33 cellular contexts compared by ENCODE assay signal in genomic region chr2:29689666-29690065, GRCh38.
DNase-seq lines count a peak whose midpoint lies in the region; ATAC-seq lines count a peak whose summit lies in the region.
"Had no signal": no experiment of that assay in that cellular context is flagged by ENCODE, and none has a peak within 500 bp of the region (broad histone marks: within the 10 kb centered on the region; RNA-seq: fewer than 3 reads in every experiment).

No MANE protein-coding gene starts in this region.

- H3K23ac ChIP-seq in trophoblast cell (ENCODE audit: low read length) = no peak overlapping the region

- H3K79me1 ChIP-seq in trophoblast cell (ENCODE audit: low read length) = no peaks in the 10 kb centered on the region

- H4K91ac ChIP-seq in trophoblast cell (ENCODE audit: low read depth, low read length) = no peak overlapping the region

- no peak overlapping the region for H2AK5ac ChIP-seq in trophoblast cell (ENCODE audit: low read length)

- no peak overlapping the region for H3K27ac Mint-ChIP-seq in activated CD4-positive, alpha-beta T cell treated with anti-CD3 and anti-CD28 coated beads, Interleukin-2, amount 10 ng/mL, durations not matched to agents 24 days and 14 days
- H3K27ac Mint-ChIP-seq in activated CD4-positive, alpha-beta T cell treated with anti-CD3 and anti-CD28 coated beads, Interleukin-2, amount 10 ng/mL, durations not matched to agents 7 days and 5 days = no peak overlapping the region
- H3K27ac Mint-ChIP-seq: B cell; CD14-positive monocyte; CD4-positive, alpha-beta memory T cell; CD4-positive, alpha-beta T cell; CD4-positive, CD25-positive, alpha-beta regulatory T cell; CD8-positive, alpha-beta memory T cell; CD8-positive, alpha-beta T cell had no signal

- peaks cover 2% of the 10 kb centered on the region for H3K9me3 ChIP-seq in trophoblast cell (ENCODE audit: insufficient read depth, low read depth, low read length)
- H3K9me3 ChIP-seq: BE2C, Caco-2 had no signal

- H2BK12ac ChIP-seq in trophoblast cell (ENCODE audit: low read length) = no peak overlapping the region

- no peak overlapping the region for H3K4me2 ChIP-seq in trophoblast cell (ENCODE audit: low read length)
- H3K4me2 ChIP-seq: A549; BLaER1; BLaER1 treated with 17β-estradiol and CSF1 and Interleukin-3, amounts not matched to agents 10 nM and 100 nM had no signal

- WGBS in trophoblast cell (ENCODE audit: extremely low coverage, insufficient coverage, insufficient read length) = no CpG with 5 or more reads among the region's 5 CpGs

- H2AFZ ChIP-seq in trophoblast cell (ENCODE audit: insufficient read depth, low read length, poor library complexity) = no peak overlapping the region

- POLR2A ChIA-PET in activated CD4-positive, alpha-beta T cell treated with anti-CD3 and anti-CD28 coated beads, Interleukin-2, amount 10 ng/mL, durations not matched to agents 7 days and 5 days (lab: Charles Lee) = no interaction called here

- intact Hi-C loops in activated CD4-positive, alpha-beta T cell treated with anti-CD3 and anti-CD28 coated beads, Interleukin-2, amount 10 ng/mL, durations not matched to agents 24 days and 14 days (cut with micrococcal nuclease) = no loop called here

- no peaks in the 10 kb centered on the region for H3K36me3 Mint-ChIP-seq in activated CD4-positive, alpha-beta T cell treated with anti-CD3 and anti-CD28 coated beads, Interleukin-2, amount 10 ng/mL, durations not matched to agents 24 days and 14 days (ENCODE audit: low read depth)
- no peaks in the 10 kb centered on the region for H3K36me3 Mint-ChIP-seq in activated CD4-positive, alpha-beta T cell treated with anti-CD3 and anti-CD28 coated beads, Interleukin-2, amount 10 ng/mL, durations not matched to agents 7 days and 5 days (ENCODE audit: low read depth)
- H3K36me3 Mint-ChIP-seq: CD14-positive monocyte; CD4-positive, alpha-beta memory T cell; CD4-positive, CD25-positive, alpha-beta regulatory T cell; CD8-positive, alpha-beta memory T cell; CD8-positive, alpha-beta T cell had no signal

- H3K27ac ChIP-seq in trophoblast cell (ENCODE audit: low read depth, low read length) = no peak overlapping the region
- H3K27ac ChIP-seq: 22Rv1; A549; BLaER1; BLaER1 treated with 17β-estradiol and CSF1 and Interleukin-3, amounts not matched to agents 10 nM and 100 nM; C4-2B had no signal

- H3K4me1 Mint-ChIP-seq in activated CD4-positive, alpha-beta T cell treated with anti-CD3 and anti-CD28 coated beads, Interleukin-2, amount 10 ng/mL, durations not matched to agents 24 days and 14 days = no peaks in the 10 kb centered on the region
- H3K4me1 Mint-ChIP-seq in activated CD4-positive, alpha-beta T cell treated with anti-CD3 and anti-CD28 coated beads, Interleukin-2, amount 10 ng/mL, durations not matched to agents 7 days and 5 days = no peaks in the 10 kb centered on the region
- H3K4me1 Mint-ChIP-seq: B cell; CD14-positive monocyte; CD4-positive, alpha-beta memory T cell; CD4-positive, CD25-positive, alpha-beta regulatory T cell; CD8-positive, alpha-beta memory T cell had no signal

- no peaks in the 10 kb centered on the region for H3K4me1 ChIP-seq in trophoblast cell (ENCODE audit: control insufficient read depth in 1 of 2, insufficient read depth in 2 of 2, low read length in 2 of 2)
- H3K4me1 ChIP-seq: A549, BLaER1, Caco-2 had no signal

- H3K4me3 Mint-ChIP-seq in activated CD4-positive, alpha-beta T cell treated with anti-CD3 and anti-CD28 coated beads, Interleukin-2, amount 10 ng/mL, durations not matched to agents 24 days and 14 days = no peak overlapping the region
- no peak overlapping the region for H3K4me3 Mint-ChIP-seq in activated CD4-positive, alpha-beta T cell treated with anti-CD3 and anti-CD28 coated beads, Interleukin-2, amount 10 ng/mL, durations not matched to agents 7 days and 5 days
- H3K4me3 Mint-ChIP-seq: B cell; CD14-positive monocyte; CD4-positive, alpha-beta memory T cell; CD4-positive, alpha-beta T cell; CD4-positive, CD25-positive, alpha-beta regulatory T cell; CD8-positive, alpha-beta memory T cell; CD8-positive, alpha-beta T cell had no signal

- no peak overlapping the region for H3K18ac ChIP-seq in trophoblast cell (ENCODE audit: low read length)

- H3K9ac ChIP-seq in trophoblast cell (ENCODE audit: low read length) = no peak overlapping the region
- H3K9ac ChIP-seq: BLaER1; BLaER1 treated with 17β-estradiol and CSF1 and Interleukin-3, amounts not matched to agents 10 nM and 100 nM had no signal

- no peak overlapping the region for H2BK120ac ChIP-seq in trophoblast cell (ENCODE audit: insufficient read depth, low read length, poor library complexity)

- H3K79me2 ChIP-seq in trophoblast cell (ENCODE audit: control insufficient read depth, insufficient read depth, low read length, poor library complexity) = no peaks in the 10 kb centered on the region

- H4K12ac ChIP-seq in trophoblast cell (ENCODE audit: low read depth, low read length) = no peak overlapping the region

- peak; percentile 20 for DNase-seq in activated CD4-positive, alpha-beta T cell treated with anti-CD3 and anti-CD28 coated beads, Interleukin-2, amount 10 ng/mL, durations not matched to agents 24 days and 14 days
- DNase-seq in activated CD4-positive, alpha-beta T cell treated with anti-CD3 and anti-CD28 coated beads, Interleukin-2, amount 10 ng/mL, durations not matched to agents 7 days and 5 days = no peak
- DNase-seq in islet precursor cell (peak; percentile 50), trophoblast cell (peak; percentile 70 to 85)
- DNase-seq in stimulated activated naive CD4-positive, alpha-beta T cell treated with Interleukin-2 at 50 U/mL for 16 hours (lab: John Stamatoyannopoulos, UW) = no peak
- DNase-seq: 8988T; ACHN; AML-193; BE2C; C1 segment of cervical spinal cord; Caco-2; Calu3; CD4-positive, alpha-beta memory T cell; CD4-positive, alpha-beta T cell; CD4-positive, CD25-positive, alpha-beta regulatory T cell; CD8-positive, alpha-beta memory T cell; CD8-positive, alpha-beta T cell; COR-L47; DMS 273 treated with DMSO at 0.1 percent for 48 hours; DMS153; DMS53; DMS79; DMS79 treated with DMSO at 0.1 percent for 48 hours; DND-41; EL had no signal

- no peak overlapping the region for H4K8ac ChIP-seq in trophoblast cell (ENCODE audit: low read depth, low read length)

- no peak overlapping the region for H2BK5ac ChIP-seq in trophoblast cell (ENCODE audit: low read depth, low read length, poor library complexity)

- no peak overlapping the region for H3K14ac ChIP-seq in trophoblast cell (ENCODE audit: low read length)

- no peaks in the 10 kb centered on the region for H3K27me3 ChIP-seq in trophoblast cell (ENCODE audit: insufficient read depth, low read length)
- H3K27me3 ChIP-seq: BE2C; BLaER1; BLaER1 treated with 17β-estradiol and CSF1 and Interleukin-3, amounts not matched to agents 10 nM and 100 nM had no signal

- no peak overlapping the region for H3K4me3 ChIP-seq in trophoblast cell (ENCODE audit: low read depth, low read length)
- H3K4me3 ChIP-seq: A549; BLaER1; BLaER1 treated with 17β-estradiol and CSF1 and Interleukin-3, amounts not matched to agents 10 nM and 100 nM had no signal

- H3K27me3 Mint-ChIP-seq in activated CD4-positive, alpha-beta T cell treated with anti-CD3 and anti-CD28 coated beads, Interleukin-2, amount 10 ng/mL, durations not matched to agents 24 days and 14 days = no peaks in the 10 kb centered on the region
- peaks cover 4% of the 10 kb centered on the region for H3K27me3 Mint-ChIP-seq in activated CD4-positive, alpha-beta T cell treated with anti-CD3 and anti-CD28 coated beads, Interleukin-2, amount 10 ng/mL, durations not matched to agents 7 days and 5 days
- H3K27me3 Mint-ChIP-seq: CD4-positive, CD25-positive, alpha-beta regulatory T cell had no signal

- no peak overlapping the region for H3K4ac ChIP-seq in trophoblast cell (ENCODE audit: low read depth, low read length)

- H3K9me3 Mint-ChIP-seq in activated CD4-positive, alpha-beta T cell treated with anti-CD3 and anti-CD28 coated beads, Interleukin-2, amount 10 ng/mL, durations not matched to agents 24 days and 14 days = no peaks in the 10 kb centered on the region
- no peaks in the 10 kb centered on the region for H3K9me3 Mint-ChIP-seq in activated CD4-positive, alpha-beta T cell treated with anti-CD3 and anti-CD28 coated beads, Interleukin-2, amount 10 ng/mL, durations not matched to agents 7 days and 5 days
- H3K9me3 Mint-ChIP-seq: CD4-positive, alpha-beta T cell; CD8-positive, alpha-beta memory T cell; CD8-positive, alpha-beta T cell had no signal

- no peaks in the 10 kb centered on the region for H3K36me3 ChIP-seq in trophoblast cell (ENCODE audit: control insufficient read depth in 1 of 2, insufficient read depth in 2 of 2, low read length in 2 of 2)
- H3K36me3 ChIP-seq: BE2C; BLaER1; BLaER1 treated with 17β-estradiol and CSF1 and Interleukin-3, amounts not matched to agents 10 nM and 100 nM had no signal

- no peak for ATAC-seq in GM18870 (IDR thresholded peaks at IDR 0.05; ENCODE audit: unreplicated experiment)
- ATAC-seq: A549; CD8-positive, alpha-beta T cell had no signal

- CTCF ChIA-PET in activated CD4-positive, alpha-beta T cell treated with anti-CD3 and anti-CD28 coated beads, Interleukin-2, amount 10 ng/mL, durations not matched to agents 7 days and 5 days (lab: Charles Lee) = no interaction called here

Comparison
In these comparisons a context has a peak if more than half of its experiments do, and no peak if none do; other contexts are left out.
1. DNase-seq: peak in activated CD4-positive, alpha-beta T cell treated with anti-CD3 and anti-CD28 coated beads, Interleukin-2, amount 10 ng/mL, durations not matched to agents 24 days and 14 days (single experiment), islet precursor cell (single experiment) and trophoblast cell (2 of 2); none in activated CD4-positive, alpha-beta T cell treated with anti-CD3 and anti-CD28 coated beads, Interleukin-2, amount 10 ng/mL, durations not matched to agents 7 days and 5 days (single experiment) and stimulated activated naive CD4-positive, alpha-beta T cell treated with Interleukin-2 at 50 U/mL for 16 hours (single experiment).